1 cellular context compared by ENCODE assay signal in the genomic region with DNA sequence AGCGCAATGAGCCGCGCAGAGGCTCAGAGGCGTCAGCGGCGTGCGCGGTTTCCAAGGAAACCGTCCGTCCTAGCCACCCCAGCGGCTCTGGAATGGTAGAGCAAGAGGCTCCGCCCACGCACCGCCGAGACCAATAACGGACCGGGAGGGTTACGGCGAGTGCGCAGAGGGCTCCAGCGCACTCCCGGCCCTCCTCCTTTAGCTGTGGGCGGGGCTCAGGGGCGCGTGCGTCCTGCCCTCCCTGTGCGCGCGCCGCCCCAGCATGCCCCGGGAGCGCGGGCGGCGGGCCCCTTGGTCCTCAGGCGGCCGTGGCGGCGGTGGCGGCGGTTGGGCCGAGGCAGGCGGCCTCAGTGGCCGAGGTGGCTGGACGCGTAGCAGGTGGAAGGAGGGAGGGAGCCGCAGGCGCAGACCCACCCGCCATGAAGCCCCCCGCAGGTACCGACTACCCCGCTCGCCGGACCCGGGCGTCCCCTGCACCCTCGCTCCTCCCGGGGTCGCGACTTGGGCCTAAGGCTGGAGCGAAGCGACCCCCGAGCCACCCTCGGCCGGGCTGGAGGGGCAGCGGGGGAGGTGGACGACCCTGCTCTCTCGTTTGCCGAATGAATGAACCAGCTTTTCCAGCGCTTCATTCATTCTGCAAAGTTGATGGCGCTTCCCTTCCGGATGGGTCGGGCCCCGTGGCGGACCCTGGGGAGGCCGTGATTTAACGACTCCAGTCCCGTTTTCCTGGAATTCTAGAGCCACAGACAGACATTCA.
A peak's percentile ranks its signal among the peaks of the same experiment; 100 is the strongest.
TF ChIP-seq lines count a peak whose summit lies in the region.

THOP1 (plus strand) TSS at position 260 of the 757 bp plus-strand sequence; CDS start at position 420, 160 bp downstream.

TF ChIP-seq in HepG2, 621 proteins besides CTCF, POLR2A, EP300 and RAD21 (continued from another document and continues in another):
- TF ChIP-seq YY1 (IDR thresholded peaks at IDR 0.05; ENCODE audit: insufficient read depth, insufficient replicate concordance, low read depth, low read length) (peak; percentile 62), SMARCE1 (IDR thresholded peaks at IDR 0.05; ENCODE audit: borderline replicate concordance) (no peak), SP1 (IDR thresholded peaks at IDR 0.05) (no peak), SP1 (CRISPR knock-in tag; IDR thresholded peaks at IDR 0.05) (peak; percentile 91), ZNF597 (CRISPR knock-in tag; IDR thresholded peaks at IDR 0.05) (no peak), KLF12 (CRISPR knock-in tag; IDR thresholded peaks at IDR 0.05; ENCODE audit: borderline replicate concordance) (peak; percentile 66; the same call in 1 of the 2 replicates), DBP (CRISPR knock-in tag; IDR thresholded peaks at IDR 0.05; ENCODE audit: not compliant biosample characterization) (no peak), MAZ (IDR thresholded peaks at IDR 0.05; ENCODE audit: borderline replicate concordance, low read depth, low read length) (no peak), MAZ (CRISPR knock-in tag; IDR thresholded peaks at IDR 0.05; ENCODE audit: low read depth) (peak; percentile 64), ZNF138 (CRISPR knock-in tag; IDR thresholded peaks at IDR 0.05; ENCODE audit: low read depth) (no peak), ESRRA (CRISPR knock-in tag; IDR thresholded peaks at IDR 0.05; ENCODE audit: low read depth) (no peak), SIN3A (IDR thresholded peaks at IDR 0.05; ENCODE audit: borderline replicate concordance, low read depth, low read length) (peak; percentile 98; the same call in 1 of the 2 replicates), ATF2 (CRISPR knock-in tag; IDR thresholded peaks at IDR 0.05) (no peak), NONO (IDR thresholded peaks at IDR 0.05) (no peak), NONO (CRISPR knock-in tag; conservative IDR thresholded peaks at IDR 0.05) (peak; percentile 51; the same call in 1 of the 2 replicates), ZNF652 (CRISPR knock-in tag; IDR thresholded peaks at IDR 0.05; ENCODE audit: borderline replicate concordance, low read depth) (no peak), ZNF33A (CRISPR knock-in tag; IDR thresholded peaks at IDR 0.05; ENCODE audit: borderline replicate concordance) (no peak), USF2 (IDR thresholded peaks at IDR 0.05; ENCODE audit: low read depth, low read length) (no peak), USF2 (CRISPR knock-in tag; IDR thresholded peaks at IDR 0.05; ENCODE audit: borderline replicate concordance) (no peak), POGZ (CRISPR knock-in tag; IDR thresholded peaks at IDR 0.05) (peak; percentile 30; the same call in 1 of the 2 replicates), MXD4 (CRISPR knock-in tag; IDR thresholded peaks at IDR 0.05) (peak; percentile 65), BCLAF1 (IDR thresholded peaks at IDR 0.05) (no peak), ZZZ3 (CRISPR knock-in tag; IDR thresholded peaks at IDR 0.05; ENCODE audit: borderline replicate concordance) (no peak), ZNF747 (CRISPR knock-in tag; IDR thresholded peaks at IDR 0.05; ENCODE audit: borderline replicate concordance) (no peak), NR0B2 (CRISPR knock-in tag; IDR thresholded peaks at IDR 0.05) (peak; percentile 43; the same call in 1 of the 2 replicates), PRMT3 (CRISPR knock-in tag; IDR thresholded peaks at IDR 0.05; ENCODE audit: borderline replicate concordance, low read depth) (no peak), MYNN (CRISPR knock-in tag; IDR thresholded peaks at IDR 0.05; ENCODE audit: low read depth) (0 out of 2 replicates have a peak, but pooled peaks have one; percentile 57), ZNF891 (CRISPR knock-in tag; IDR thresholded peaks at IDR 0.05) (no peak), ZBTB49 (CRISPR knock-in tag; IDR thresholded peaks at IDR 0.05; ENCODE audit: borderline replicate concordance) (no peak), CHCHD3 (CRISPR knock-in tag; IDR thresholded peaks at IDR 0.05) (no peak), KMT2A (CRISPR knock-in tag; IDR thresholded peaks at IDR 0.05) (no peak), HOXA7 (CRISPR knock-in tag; IDR thresholded peaks at IDR 0.05) (no peak), FOSL1 (CRISPR knock-in tag; IDR thresholded peaks at IDR 0.05; ENCODE audit: borderline replicate concordance) (no peak), RFX1 (IDR thresholded peaks at IDR 0.05) (peak; percentile 80), FUBP1 (CRISPR knock-in tag; IDR thresholded peaks at IDR 0.05; ENCODE audit: borderline replicate concordance) (no peak)
- TF ChIP-seq, protein P1, sequence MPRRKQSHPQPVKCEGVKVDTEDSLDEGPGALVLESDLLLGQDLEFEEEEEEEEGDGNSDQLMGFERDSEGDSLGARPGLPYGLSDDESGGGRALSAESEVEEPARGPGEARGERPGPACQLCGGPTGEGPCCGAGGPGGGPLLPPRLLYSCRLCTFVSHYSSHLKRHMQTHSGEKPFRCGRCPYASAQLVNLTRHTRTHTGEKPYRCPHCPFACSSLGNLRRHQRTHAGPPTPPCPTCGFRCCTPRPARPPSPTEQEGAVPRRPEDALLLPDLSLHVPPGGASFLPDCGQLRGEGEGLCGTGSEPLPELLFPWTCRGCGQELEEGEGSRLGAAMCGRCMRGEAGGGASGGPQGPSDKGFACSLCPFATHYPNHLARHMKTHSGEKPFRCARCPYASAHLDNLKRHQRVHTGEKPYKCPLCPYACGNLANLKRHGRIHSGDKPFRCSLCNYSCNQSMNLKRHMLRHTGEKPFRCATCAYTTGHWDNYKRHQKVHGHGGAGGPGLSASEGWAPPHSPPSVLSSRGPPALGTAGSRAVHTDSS (CRISPR knock-in tag; conservative IDR thresholded peaks at IDR 0.05), result no peak
- TF ChIP-seq, protein P2, sequence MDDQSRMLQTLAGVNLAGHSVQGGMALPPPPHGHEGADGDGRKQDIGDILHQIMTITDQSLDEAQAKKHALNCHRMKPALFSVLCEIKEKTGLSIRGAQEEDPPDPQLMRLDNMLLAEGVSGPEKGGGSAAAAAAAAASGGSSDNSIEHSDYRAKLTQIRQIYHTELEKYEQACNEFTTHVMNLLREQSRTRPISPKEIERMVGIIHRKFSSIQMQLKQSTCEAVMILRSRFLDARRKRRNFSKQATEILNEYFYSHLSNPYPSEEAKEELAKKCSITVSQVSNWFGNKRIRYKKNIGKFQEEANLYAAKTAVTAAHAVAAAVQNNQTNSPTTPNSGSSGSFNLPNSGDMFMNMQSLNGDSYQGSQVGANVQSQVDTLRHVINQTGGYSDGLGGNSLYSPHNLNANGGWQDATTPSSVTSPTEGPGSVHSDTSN (CRISPR knock-in tag; IDR thresholded peaks at IDR 0.05; ENCODE audit: borderline replicate concordance), result no peak
- TF ChIP-seq, protein P3, sequence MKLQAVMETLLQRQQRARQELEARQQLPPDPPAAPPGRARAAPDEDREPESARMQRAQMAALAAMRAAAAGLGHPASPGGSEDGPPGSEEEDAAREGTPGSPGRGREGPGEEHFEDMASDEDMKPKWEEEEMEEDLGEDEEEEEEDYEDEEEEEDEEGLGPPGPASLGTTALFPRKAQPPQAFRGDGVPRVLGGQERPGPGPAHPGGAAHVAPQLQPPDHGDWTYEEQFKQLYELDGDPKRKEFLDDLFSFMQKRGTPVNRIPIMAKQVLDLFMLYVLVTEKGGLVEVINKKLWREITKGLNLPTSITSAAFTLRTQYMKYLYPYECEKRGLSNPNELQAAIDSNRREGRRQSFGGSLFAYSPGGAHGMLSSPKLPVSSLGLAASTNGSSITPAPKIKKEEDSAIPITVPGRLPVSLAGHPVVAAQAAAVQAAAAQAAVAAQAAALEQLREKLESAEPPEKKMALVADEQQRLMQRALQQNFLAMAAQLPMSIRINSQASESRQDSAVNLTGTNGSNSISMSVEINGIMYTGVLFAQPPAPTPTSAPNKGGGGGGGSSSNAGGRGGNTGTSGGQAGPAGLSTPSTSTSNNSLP (IDR thresholded peaks at IDR 0.05; ENCODE audit: low read depth, low read length), result no peak
